Comparison of ENCODE assay signal across 2 cellular contexts in genomic region chr19:39407644-39408391, GRCh38.
TF ChIP-seq lines count a peak whose summit lies in the region.

No MANE protein-coding gene starts in this region.

TF ChIP-seq in A549, 52 proteins besides CTCF, POLR2A, EP300 and RAD21 (continued from another document):
- TF ChIP-seq JUN (IDR thresholded peaks at IDR 0.05) (peak in 1 of 2 experiments; percentile 46; a peak in 3 of 5 replicates), BCL3 (IDR thresholded peaks at IDR 0.05) (0 out of 3 replicates have a peak, but pooled peaks have one; percentile 17), POLR2AphosphoS2 (conservative IDR thresholded peaks at IDR 0.05; ENCODE audit: low read length) (peak; percentile 54), BHLHE40 (IDR thresholded peaks at IDR 0.05; ENCODE audit: low read depth, low read length) (no peak), FOSL2 (IDR thresholded peaks at IDR 0.05) (no peak), FOSL2 (CRISPR knock-in tag; IDR thresholded peaks at IDR 0.05) (0 out of 2 replicates have a peak, but pooled peaks have one; percentile 2)

TF ChIP-seq in Ishikawa, 13 proteins besides CTCF, POLR2A, EP300 and RAD21 (continued from another document):
- TF ChIP-seq REST (IDR thresholded peaks at IDR 0.05; ENCODE audit: low read depth) = no peak
- TF ChIP-seq TEAD4 (IDR thresholded peaks at IDR 0.05) = peak; percentile 44; the same call in 1 of the 2 replicates
- no peak for TF ChIP-seq EGR1 (IDR thresholded peaks at IDR 0.05)
- no peak for TF ChIP-seq CREB1 (IDR thresholded peaks at IDR 0.05; ENCODE audit: low read depth)
- TF ChIP-seq NFIC (IDR thresholded peaks at IDR 0.05) = no peak
- TF ChIP-seq MAX (IDR thresholded peaks at IDR 0.05) = no peak
- TF ChIP-seq FOXM1 (IDR thresholded peaks at IDR 0.05; ENCODE audit: borderline replicate concordance, low read depth) = no peak
- TF ChIP-seq YY1 (IDR thresholded peaks at IDR 0.05; ENCODE audit: low read depth) = no peak
- no peak for TF ChIP-seq CEBPB (IDR thresholded peaks at IDR 0.05)
